26 cellular contexts compared by ENCODE assay signal in the genomic region with DNA sequence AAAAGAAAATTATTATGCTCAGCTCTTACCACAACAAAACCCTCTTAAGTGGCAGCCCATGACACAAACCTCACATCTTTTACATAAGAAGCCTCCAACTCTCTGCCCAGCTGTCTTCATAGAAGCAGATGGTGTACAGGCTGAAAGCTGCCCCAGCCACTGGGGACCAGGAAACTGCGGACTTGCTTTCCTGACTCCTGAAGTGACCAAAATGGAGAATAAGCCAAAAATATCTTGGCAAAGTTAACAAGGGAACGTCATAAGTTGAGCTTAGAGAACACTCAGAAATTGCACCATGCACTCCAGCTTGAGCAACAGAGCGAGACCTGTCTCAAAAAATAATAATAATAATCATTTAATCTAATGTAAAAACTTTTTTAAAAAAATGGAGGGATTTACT.
DNase-seq lines count a peak whose midpoint lies in the region; ATAC-seq and TF ChIP-seq lines count a peak whose summit lies in the region.
"Had no signal": no experiment of that assay in that cellular context is flagged by ENCODE, and none has a peak within 500 bp of the region (broad histone marks: within the 10 kb centered on the region; RNA-seq: fewer than 3 reads in every experiment).

No MANE protein-coding gene starts in this region.

- H3K36me3 ChIP-seq in body of pancreas (replicated peaks in 1 of 2; ENCODE audit: insufficient read depth in 1 of 2, low read depth in 2 of 2) (no peaks in the 10 kb centered on the region), sigmoid colon (no peaks in the 10 kb centered on the region)
- H3K36me3 ChIP-seq: HAP-1, MG63 had no signal

- 62 to 66% methylated on average over 3 of the region's 3 CpGs for WGBS in body of pancreas, 2 donors
- WGBS in sigmoid colon, 2 donors: 58 to 84% methylated on average over 3 of the region's 3 CpGs

- H3K27ac ChIP-seq in body of pancreas (no peak overlapping the region), sigmoid colon (no peak overlapping the region)
- H3K27ac ChIP-seq: C4-2B, foreskin keratinocyte had no signal

- intact Hi-C loops in body of pancreas (cut with DNase I) (no loop called here), left cardiac atrium (cut with DNase I) (no loop called here), sigmoid colon (cut with DNase I) (loop anchor here (10.0 kb wide), 1 partner anchor 261 kb away; no protein-coding TSS in a partner anchor)

- DNase-seq in EH (ENCODE audit: low read depth) (peak; percentile 42), body of pancreas (peak in 2 of 4 donors; percentile 9 to 13), left cardiac atrium (peak; percentile 53), sigmoid colon (peak; percentile 80), hypothalamus (lab: John Stamatoyannopoulos, UW) (no peak), mesenteric fat pad (ENCODE audit: low spot score) (no peak), T-helper 2 cell (no peak)
- DNase-seq: ACHN; activated CD4-positive, alpha-beta memory T cell treated with anti-CD3 and anti-CD28 coated beads, Interleukin-2, amount 10 ng/mL, durations not matched to agents 7 days and 5 days; activated CD4-positive, CD25-positive, alpha-beta regulatory T cell; activated effector memory CD4-positive, alpha-beta T cell treated with anti-CD3 and anti-CD28 coated beads, Interleukin-2, amount 50 U/mL, for 16 hours; activated naive CD8-positive, alpha-beta T cell treated with anti-CD3 and anti-CD28 coated beads, Interleukin-2, amount 50 U/mL, for 24 hours; activated T-cell treated with anti-CD3 and anti-CD28 coated beads for 4 hours; dermis blood vessel endothelial cell; foreskin keratinocyte; MG63; NCI-H1436 treated with DMSO at 0.1 percent for 48 hours; NCI-H2171; retina; stimulated activated CD4-positive, alpha-beta T cell treated with anti-CD3 and anti-CD28 coated beads, Interleukin-15, amount 100 ng/mL, for 24 hours; stimulated activated CD8-positive, alpha-beta memory T cell treated with anti-CD3 and anti-CD28 coated beads, Interleukin-4, amount 100 ng/mL, for 48 hours; T1000 had no signal

- ATAC-seq in body of pancreas (peak; percentile 43), left cardiac atrium (peak; percentile 63 to 81), GM21381 (IDR thresholded peaks at IDR 0.05; ENCODE audit: unreplicated experiment) (no peak)
- ATAC-seq: activated naive CD8-positive, alpha-beta T cell treated with anti-CD3 and anti-CD28 coated beads, Interleukin-2, amount 50 U/mL, for 24 hours; foreskin keratinocyte; K562 had no signal

- no peaks in the 10 kb centered on the region for H3K9me3 ChIP-seq in body of pancreas
- no peaks in the 10 kb centered on the region for H3K9me3 ChIP-seq in sigmoid colon
- H3K9me3 ChIP-seq: HAP-1, MG63 had no signal

- TF ChIP-seq CTCF in body of pancreas (IDR thresholded peaks at IDR 0.05): no peak
- no peak for TF ChIP-seq CTCF in sigmoid colon (IDR thresholded peaks at IDR 0.05)

- H3K27me3 ChIP-seq in body of pancreas (no peaks in the 10 kb centered on the region), sigmoid colon (no peaks in the 10 kb centered on the region)
- H3K27me3 ChIP-seq: foreskin keratinocyte, MG63 had no signal

- TF ChIP-seq EP300 in sigmoid colon (IDR thresholded peaks at IDR 0.05): no peak

- TF ChIP-seq POLR2A in body of pancreas (IDR thresholded peaks at IDR 0.05) (no peak), sigmoid colon (IDR thresholded peaks at IDR 0.05) (no peak)

- H3K4me1 ChIP-seq in body of pancreas (no peaks in the 10 kb centered on the region), sigmoid colon (peaks cover 0 to 26% (median 23%) of the 10 kb centered on the region in 4 donors)
- H3K4me1 ChIP-seq: foreskin keratinocyte, HAP-1 had no signal

- H3K4me3 ChIP-seq in body of pancreas: no peak overlapping the region
- no peak overlapping the region for H3K4me3 ChIP-seq in sigmoid colon
- H3K4me3 ChIP-seq: HAP-1, K562, MG63 had no signal

Comparison
In these comparisons a context has a peak if more than half of its experiments do, and no peak if none do; other contexts are left out.
1. DNase-seq: peak in EH (single experiment), left cardiac atrium (single experiment) and sigmoid colon (single experiment); none in hypothalamus (0 of 51), mesenteric fat pad (single experiment) and T-helper 2 cell (0 of 5).